In genomic region chr5:72092074-72092473, GRCh38 we compare ENCODE assay signal across 21 cellular contexts. TPM values are rescaled to one million over a fixed set of nuclear protein-coding genes. Genes with fewer than 3 reads are reported as not detected.
DNase-seq lines count a peak whose midpoint lies in the region; ATAC-seq, FAIRE-seq and TF ChIP-seq lines count a peak whose summit lies in the region.
"Had no signal": no experiment of that assay in that cellular context is flagged by ENCODE, and none has a peak within 500 bp of the region (broad histone marks: within the 10 kb centered on the region; RNA-seq: fewer than 3 reads in every experiment).

No MANE protein-coding gene starts in this region.

- POLR2A ChIA-PET in HepG2 (lab: Yijun Ruan, JAX) (no interaction called here), IMR-90 (lab: Charles Lee; ENCODE audit: unreplicated experiment) (no interaction called here)

- H3K14ac ChIP-seq in IMR-90 (replicated peaks; ENCODE audit: low read depth, low read length) = no peak overlapping the region

- H2AK5ac ChIP-seq in IMR-90 (ENCODE audit: low read depth, low read length) = no peak overlapping the region

- FAIRE-seq in HepG2 (lab: Jason Lieb, UNC) = no peak
- FAIRE-seq: GM12878 had no signal

- H4K20me1 ChIP-seq in HepG2 (ENCODE audit: insufficient read depth, low read length) (no peaks in the 10 kb centered on the region), IMR-90 (ENCODE audit: insufficient read depth, low read length) (no peaks in the 10 kb centered on the region)
- H4K20me1 ChIP-seq: BLaER1 treated with 17β-estradiol and CSF1 and Interleukin-3, amounts not matched to agents 10 nM and 100 nM had no signal

- H3K27ac ChIP-seq in HepG2 (ENCODE audit: extremely low read length, insufficient read depth, low read length) (no peak overlapping the region), right lobe of liver (no peak overlapping the region), IMR-90 (ENCODE audit: insufficient read depth, low read length) (no peak overlapping the region)
- H3K27ac ChIP-seq: 22Rv1; BLaER1 treated with 17β-estradiol and CSF1 and Interleukin-3, amounts not matched to agents 10 nM and 100 nM; C4-2B had no signal

- in situ Hi-C loops in HepG2 (cut with HindIII; ENCODE audit: extremely low pct_ligation_motif_present, low pct_unique_long_range_greater_than_20kb) = no loop called here
- in situ Hi-C loops in IMR-90 (cut with MboI; ENCODE audit: low sequenced_read_pairs) = no loop called here

- no peaks in the 10 kb centered on the region for H3K79me1 ChIP-seq in IMR-90 (ENCODE audit: low read depth in 1 of 2, low read length in 2 of 2)

- H2AFZ ChIP-seq in HepG2 (ENCODE audit: low read length) (no peak overlapping the region), IMR-90 (replicated peaks; ENCODE audit: low read length, poor library complexity) (no peak overlapping the region)

- dilution Hi-C loops in IMR-90 (cut with HindIII; ENCODE audit: low sequenced_read_pairs, unreplicated experiment) = no loop called here

- no peak overlapping the region for H2AK9ac ChIP-seq in IMR-90 (replicated peaks; ENCODE audit: low read depth, low read length, poor library complexity)

- H3K9me3 ChIP-seq in HepG2 (ENCODE audit: low read length) = no peaks in the 10 kb centered on the region
- H3K9me3 ChIP-seq in right lobe of liver = no peaks in the 10 kb centered on the region
- no peaks in the 10 kb centered on the region for H3K9me3 ChIP-seq in IMR-90 (ENCODE audit: control insufficient read depth, insufficient read depth, low read length)
- H3K9me3 ChIP-seq: BLaER1 treated with 17β-estradiol and CSF1 and Interleukin-3, amounts not matched to agents 10 nM and 100 nM had no signal

- no peaks in the 10 kb centered on the region for H3K9me1 ChIP-seq in IMR-90 (ENCODE audit: insufficient read depth, low read length)

- no peak overlapping the region for H2BK5ac ChIP-seq in IMR-90 (ENCODE audit: low read depth, low read length, poor library complexity, severe bottlenecking)

- intact Hi-C loops in HepG2 (cut with micrococcal nuclease; ENCODE audit: unreplicated experiment) = no loop called here
- intact Hi-C loops in right lobe of liver (cut with DNase I) = no loop called here
- intact Hi-C loops in IMR-90 (cut with micrococcal nuclease) = no loop called here

- H3K27me3 ChIP-seq in HepG2 (ENCODE audit: control insufficient read depth in 1 of 2, insufficient read depth in 2 of 2, low read length in 2 of 2) (0 out of 5 replicates have a peak, but pooled peaks cover 0 to 8% of the 10 kb centered on the region in 2 experiments), right lobe of liver (no peaks in the 10 kb centered on the region), IMR-90 (ENCODE audit: control insufficient read depth, insufficient read depth, low read length) (no peaks in the 10 kb centered on the region)
- H3K27me3 ChIP-seq: BLaER1 treated with 17β-estradiol and CSF1 and Interleukin-3, amounts not matched to agents 10 nM and 100 nM had no signal

- no peak overlapping the region for H3K18ac ChIP-seq in IMR-90 (ENCODE audit: low read depth, low read length)

- H4K8ac ChIP-seq in IMR-90 (ENCODE audit: low read depth in 2 of 2, low read length in 2 of 2) = no peak overlapping the region

- H4K5ac ChIP-seq in IMR-90 (ENCODE audit: low read depth, low read length) = no peak overlapping the region

- no peaks in the 10 kb centered on the region for H3K36me3 ChIP-seq in HepG2 (replicated peaks in 1 of 2; ENCODE audit: control insufficient read depth in 1 of 2, insufficient read depth in 2 of 2, low read length in 2 of 2)
- H3K36me3 ChIP-seq in right lobe of liver = no peaks in the 10 kb centered on the region
- no peaks in the 10 kb centered on the region for H3K36me3 ChIP-seq in IMR-90 (ENCODE audit: control insufficient read depth, insufficient read depth, low read length)
- H3K36me3 ChIP-seq: BLaER1 treated with 17β-estradiol and CSF1 and Interleukin-3, amounts not matched to agents 10 nM and 100 nM had no signal

- H2BK15ac ChIP-seq in IMR-90 (ENCODE audit: low read depth, low read length) = no peak overlapping the region

- H3K9ac ChIP-seq in HepG2 (ENCODE audit: insufficient read depth, low read depth, low read length) = no peak overlapping the region
- no peak overlapping the region for H3K9ac ChIP-seq in IMR-90 (ENCODE audit: low read depth, low read length)
- H3K9ac ChIP-seq: BLaER1 treated with 17β-estradiol and CSF1 and Interleukin-3, amounts not matched to agents 10 nM and 100 nM had no signal

- TF ChIP-seq EP300 in HepG2 (IDR thresholded peaks at IDR 0.05; ENCODE audit: low read depth in 2 of 2, low read length in 2 of 2) (no peak), HepG2 (CRISPR knock-in tag; IDR thresholded peaks at IDR 0.05; ENCODE audit: borderline replicate concordance) (no peak)

- H3K4me2 ChIP-seq in HepG2 (ENCODE audit: low read depth, low read length) (no peak overlapping the region), IMR-90 (ENCODE audit: low read depth, low read length) (no peak overlapping the region)
- H3K4me2 ChIP-seq: BLaER1 treated with 17β-estradiol and CSF1 and Interleukin-3, amounts not matched to agents 10 nM and 100 nM had no signal

- no peak overlapping the region for H3K4ac ChIP-seq in IMR-90 (ENCODE audit: low read depth, low read length)

- H3K4me1 ChIP-seq in HepG2 (ENCODE audit: insufficient read depth, low read length) = no peaks in the 10 kb centered on the region
- H3K4me1 ChIP-seq in right lobe of liver = no peaks in the 10 kb centered on the region
- H3K4me1 ChIP-seq in IMR-90 (ENCODE audit: control insufficient read depth, insufficient read depth, low read length) = no peaks in the 10 kb centered on the region
- H3K4me1 ChIP-seq: BLaER1 treated with 17β-estradiol and CSF1 and Interleukin-3, amounts not matched to agents 10 nM and 100 nM had no signal

- TF ChIP-seq CTCF in HepG2 (CRISPR knock-in tag; IDR thresholded peaks at IDR 0.05) (no peak), right lobe of liver (IDR thresholded peaks at IDR 0.05) (no peak), IMR-90 (conservative IDR thresholded peaks at IDR 0.05; ENCODE audit: low read depth, low read length) (no peak)

- DNase-seq in HepG2 (ENCODE audit: low spot score) (no peak), right lobe of liver (no peak), IMR-90 (no peak), UCSD-AML1 (lab: John Stamatoyannopoulos, UW; ENCODE audit: unreplicated experiment) (no peak)
- DNase-seq: ACHN; CD4-positive, alpha-beta memory T cell; CD4-positive, CD25-positive, alpha-beta regulatory T cell; CD8-positive, alpha-beta memory T cell; COR-L47; DMS 273 treated with DMSO at 0.1 percent for 48 hours; DMS153; DMS53; DMS79; DND-41; EL; GDM1 had no signal

- no peak overlapping the region for H4K91ac ChIP-seq in IMR-90 (ENCODE audit: insufficient read depth, low read depth, low read length)

- no peak for TF ChIP-seq RAD21 in HepG2 (CRISPR knock-in tag; IDR thresholded peaks at IDR 0.05)
- TF ChIP-seq RAD21 in IMR-90 (IDR thresholded peaks at IDR 0.05; ENCODE audit: low read length) = no peak

- 0% methylated on average over 1 of the region's 1 CpG for WGBS in HepG2 (ENCODE audit: low lambda C conversion rate)
- 38% methylated on average over 1 of the region's 1 CpG for WGBS in right lobe of liver (ENCODE audit: insufficient coverage, low coverage, low lambda C conversion rate, missing lambda C conversion rate)
- no CpG with 5 or more reads among the region's 1 CpG for WGBS in IMR-90 (ENCODE audit: extremely low coverage in 2 of 2, insufficient read length in 1 of 2), 2 experiments

- CTCF ChIA-PET in HepG2 (lab: Yijun Ruan, JAX; ENCODE audit: low intra/inter-chr PET ratio, low total read pairs) (no interaction called here), IMR-90 (lab: Yijun Ruan, JAX) (no interaction called here)

- no peak overlapping the region for H2BK20ac ChIP-seq in IMR-90 (ENCODE audit: low read depth, low read length)

- BruUV-seq in HepG2 (replicated peaks; lab: Mats Ljungman, UMichigan) = no TSS peak
- no TSS peak for BruUV-seq in IMR-90 (replicated peaks; lab: Mats Ljungman, UMichigan)

- no peak overlapping the region for H2BK120ac ChIP-seq in IMR-90 (ENCODE audit: low read depth, low read length)

- ATAC-seq in HepG2 (no peak), right lobe of liver (no peak), IMR-90 (ENCODE audit: low read depth) (no peak), GM18519 (IDR thresholded peaks at IDR 0.05; ENCODE audit: low FRiP score, unreplicated experiment) (no peak)
- ATAC-seq: GM12878 had no signal

- no peak overlapping the region for H3K23ac ChIP-seq in IMR-90 (ENCODE audit: low read depth, low read length)

- no peak overlapping the region for H3K56ac ChIP-seq in IMR-90 (ENCODE audit: extremely low read depth, insufficient read depth, low read length)

- TF ChIP-seq POLR2A in HepG2 (IDR thresholded peaks at IDR 0.05; ENCODE audit: insufficient read depth in 1 of 2, low read depth in 2 of 2, low read length in 2 of 2) (no peak), right lobe of liver (IDR thresholded peaks at IDR 0.05) (no peak), IMR-90 (IDR thresholded peaks at IDR 0.05; ENCODE audit: low read depth, low read length) (no peak)

- no peaks in the 10 kb centered on the region for H3K79me2 ChIP-seq in HepG2 (ENCODE audit: insufficient read depth, low read length)

- no peak overlapping the region for H3K4me3 ChIP-seq in HepG2 (replicated peaks in 1 of 3; ENCODE audit: insufficient read depth in 1 of 3, low read depth in 2 of 3, low read length in 3 of 3)
- no peak overlapping the region for H3K4me3 ChIP-seq in right lobe of liver
- no peak overlapping the region for H3K4me3 ChIP-seq in IMR-90 (ENCODE audit: insufficient read depth, low read depth, low read length)
- H3K4me3 ChIP-seq: BLaER1 treated with 17β-estradiol and CSF1 and Interleukin-3, amounts not matched to agents 10 nM and 100 nM; GM12878 had no signal

RNA-seq across cellular contexts. Expression of gene MAP1B, which starts 15.2 kb away (rescaled TPM):
- total RNA-seq in HepG2 (2016; rRNA removed; fragmentation: Illumina TruSeq; extraction: Trizol) = 6.2 and 12.6 TPM in 2 replicates
- total RNA-seq in HepG2 (2016; cell fraction: cytosol; rRNA removed; fragmentation: Illumina TruSeq; extraction: Trizol; ENCODE audit: low read depth) = 0.40 and 0.79 TPM in 2 replicates
- total RNA-seq in HepG2 (2016; cell fraction: insoluble cytoplasmic fraction; rRNA removed; fragmentation: Illumina TruSeq; extraction: Trizol) = 6.4 and 11.8 TPM in 2 replicates
- total RNA-seq in HepG2 (2016; cell fraction: membrane; rRNA removed; fragmentation: Illumina TruSeq; extraction: Trizol) = 2.6 and 2.7 TPM in 2 replicates
- 18.5 and 24.0 TPM in 2 replicates for total RNA-seq in HepG2 (2016; cell fraction: nucleus; rRNA removed; fragmentation: Illumina TruSeq; extraction: Trizol)
- polyA plus RNA-seq in HepG2 (2011; rRNA removed) = 3.3 and 3.5 TPM in 2 replicates
- 2.5 and 3.3 TPM in 2 replicates for polyA plus RNA-seq in HepG2 (2011; cell fraction: cytosol; rRNA removed)
- 5.5 and 6.8 TPM in 2 replicates for polyA plus RNA-seq in HepG2 (2011; cell fraction: nucleus; rRNA removed)
- polyA plus RNA-seq in HepG2 (2012) = 2.7 and 5.6 TPM in 2 replicates
- polyA plus RNA-seq in HepG2 (2016; cell fraction: cytosol; fragmentation: Illumina TruSeq; extraction: Trizol; ENCODE audit: low read depth) = 0.14 TPM in 2 replicates
- polyA plus RNA-seq in HepG2 (2016; cell fraction: insoluble cytoplasmic fraction; fragmentation: Illumina TruSeq; extraction: Trizol; ENCODE audit: low read depth) = 4.1 and 5.0 TPM in 2 replicates
- 0.37 and 0.50 TPM in 2 replicates for polyA plus RNA-seq in HepG2 (2016; cell fraction: membrane; fragmentation: Illumina TruSeq; extraction: Trizol; ENCODE audit: low read depth)
- polyA plus RNA-seq in HepG2 (2016; cell fraction: nucleus; fragmentation: Illumina TruSeq; extraction: Trizol; ENCODE audit: insufficient read depth, low read depth) = 10.5 and 11.0 TPM in 2 replicates
- 0.37 and 38.7 TPM in 2 replicates for polyA minus RNA-seq in HepG2 (2011; rRNA and poly(A)+ RNA removed; ENCODE audit: low replicate concordance)
- polyA minus RNA-seq in HepG2 (2011; cell fraction: cytosol; rRNA and poly(A)+ RNA removed) = 8.5 and 16.4 TPM in 2 replicates
- 13.8 and 21.1 TPM in 2 replicates for polyA minus RNA-seq in HepG2 (2011; cell fraction: nucleus; rRNA and poly(A)+ RNA removed)
- total RNA-seq in right lobe of liver = 10 to 100 TPM in 2 of 6 experiments, 1 to 10 TPM in 4; 2.4 to 14.0 (median 5.3) TPM
- 183 and 212 TPM in 2 replicates for total RNA-seq in IMR-90 (2012; rRNA removed)
- polyA plus RNA-seq in IMR-90 (2012; rRNA removed) = 38.8 and 41.1 TPM in 2 replicates
- polyA plus RNA-seq in IMR-90 (2012; cell fraction: cytosol; rRNA removed) = 19.2 and 29.1 TPM in 2 replicates
- 33.2 and 44.8 TPM in 2 replicates for polyA plus RNA-seq in IMR-90 (2012; cell fraction: nucleus; rRNA removed; ENCODE audit: low replicate concordance)
- total RNA-seq: CD4-positive, alpha-beta memory T cell had no signal
